In the genomic region with DNA sequence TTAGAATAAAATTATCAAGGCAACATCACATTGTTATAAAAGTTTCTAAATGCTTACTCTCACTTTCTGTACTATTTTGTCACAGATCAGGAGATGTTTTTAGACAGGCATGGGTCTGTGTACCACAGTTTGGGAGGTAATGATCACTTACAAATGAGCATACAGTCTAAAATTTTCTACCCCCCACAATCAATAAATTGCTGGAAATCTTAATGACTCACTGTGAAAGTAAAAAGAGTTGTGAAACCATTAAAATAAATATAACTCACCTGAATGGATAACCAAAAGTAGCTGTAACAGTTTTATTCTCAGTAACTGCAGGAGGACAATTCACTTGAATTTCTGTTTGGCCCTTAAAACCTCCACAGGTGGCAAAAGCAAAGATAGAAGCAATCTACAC, we compare ENCODE assay signal across 1 cellular context.
TF ChIP-seq lines count a peak whose summit lies in the region.

No MANE protein-coding gene starts in this region.

TF ChIP-seq in GM12878, 131 proteins besides CTCF, POLR2A, EP300 and RAD21:
- TF ChIP-seq, protein P1, sequence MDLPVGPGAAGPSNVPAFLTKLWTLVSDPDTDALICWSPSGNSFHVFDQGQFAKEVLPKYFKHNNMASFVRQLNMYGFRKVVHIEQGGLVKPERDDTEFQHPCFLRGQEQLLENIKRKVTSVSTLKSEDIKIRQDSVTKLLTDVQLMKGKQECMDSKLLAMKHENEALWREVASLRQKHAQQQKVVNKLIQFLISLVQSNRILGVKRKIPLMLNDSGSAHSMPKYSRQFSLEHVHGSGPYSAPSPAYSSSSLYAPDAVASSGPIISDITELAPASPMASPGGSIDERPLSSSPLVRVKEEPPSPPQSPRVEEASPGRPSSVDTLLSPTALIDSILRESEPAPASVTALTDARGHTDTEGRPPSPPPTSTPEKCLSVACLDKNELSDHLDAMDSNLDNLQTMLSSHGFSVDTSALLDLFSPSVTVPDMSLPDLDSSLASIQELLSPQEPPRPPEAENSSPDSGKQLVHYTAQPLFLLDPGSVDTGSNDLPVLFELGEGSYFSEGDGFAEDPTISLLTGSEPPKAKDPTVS (IDR thresholded peaks at IDR 0.05; ENCODE audit: low read depth, low read length): no peak
- TF ChIP-seq MEF2A (IDR thresholded peaks at IDR 0.05; ENCODE audit: insufficient read depth, low read depth, low read length) (0 out of 2 replicates have a peak, but pooled peaks have one; percentile 32), CBX3 (IDR thresholded peaks at IDR 0.05; ENCODE audit: borderline replicate concordance, low read depth) (no peak), JUNB (IDR thresholded peaks at IDR 0.05) (peak; percentile 50)
